Comparison of ENCODE assay signal across 24 cellular contexts in the genomic region with DNA sequence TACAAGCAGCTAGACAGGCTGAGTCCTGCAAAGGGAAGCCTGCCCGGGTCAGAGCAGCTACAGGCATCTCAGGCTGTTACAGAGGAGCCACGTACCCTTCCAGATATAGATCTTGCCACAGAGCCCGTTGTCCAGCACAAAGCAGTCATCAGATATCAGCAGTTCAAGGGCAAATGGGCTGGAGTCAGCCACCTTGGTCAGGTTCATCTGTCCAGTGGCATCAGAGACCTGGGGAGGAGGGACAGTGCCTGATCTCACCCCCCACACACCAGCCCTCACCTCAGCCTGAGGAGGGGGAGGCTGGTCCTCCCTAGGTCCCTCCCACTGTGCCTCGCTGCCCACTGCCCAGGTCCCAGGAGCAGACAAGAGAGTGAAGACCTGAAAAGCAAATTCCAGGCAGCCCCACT. TPM values are rescaled to one million over a fixed set of nuclear protein-coding genes. Genes with fewer than 3 reads are reported as not detected.
DNase-seq lines count a peak whose midpoint lies in the region; ATAC-seq and TF ChIP-seq lines count a peak whose summit lies in the region.
"Had no signal": no experiment of that assay in that cellular context is flagged by ENCODE, and none has a peak within 500 bp of the region (broad histone marks: within the 10 kb centered on the region; RNA-seq: fewer than 3 reads in every experiment).

No MANE protein-coding gene starts in this region.

- TF ChIP-seq POLR2A in thyroid gland (IDR thresholded peaks at IDR 0.05): no peak

- H3K4me2 ChIP-seq in PC-9 (peak overlapping the region; percentile 91), osteoblast (ENCODE audit: insufficient read depth, low read length) (no peak overlapping the region)

- no TSS peak for BruUV-seq in PC-9 (replicated peaks; lab: Mats Ljungman, UMichigan)

- WGBS in thyroid gland, 2 donors: 73 to 82% methylated on average over 2 to 4 of the region's 4 CpGs

- intact Hi-C loops in PC-9 (cut with micrococcal nuclease; ENCODE audit: unreplicated experiment): loop anchor here (1.0 kb wide), 1 partner anchor 12 kb away; the partner anchor contains the start of gene CAPG
- intact Hi-C loops in thyroid gland (cut with DNase I): no loop called here

- DNase-seq in PC-9: no peak
- peak; percentile 56 for DNase-seq in coronary artery (ENCODE audit: low spot score)
- peak; percentile 27 for DNase-seq in osteoblast (ENCODE audit: insufficient read length, low spot score, missing footprints)
- no peak for DNase-seq in thyroid gland
- DNase-seq in NCI-H526 (lab: John Stamatoyannopoulos, UW): no peak
- DNase-seq in iPS-NIHi7 (ENCODE audit: extremely low spot score): no peak
- DNase-seq: activated CD4-positive, CD25-positive, alpha-beta regulatory T cell; activated CD8-positive, alpha-beta T cell treated with anti-CD3 and anti-CD28 coated beads, Interleukin-2, amount 10 ng/mL, durations not matched to agents 7 days and 5 days; activated naive CD4-positive, alpha-beta T cell treated with anti-CD3 and anti-CD28 coated beads for 36 hours; activated T-cell treated with anti-CD3 and anti-CD28 coated beads, Interleukin-2, amount 50 U/mL, for 1 hour; AML-193; DMS79; HCEC 1CT; mesendoderm; naive thymus-derived CD4-positive, alpha-beta T cell; NCI-H1417 treated with DMSO at 0.1 percent for 48 hours; RPMI8226; T1000 had no signal

- ATAC-seq in GM18868 (IDR thresholded peaks at IDR 0.05; ENCODE audit: unreplicated experiment) (no peak), HG03039 (IDR thresholded peaks at IDR 0.05; ENCODE audit: unreplicated experiment) (no peak)
- ATAC-seq: activated CD8-positive, alpha-beta T cell treated with anti-CD3 and anti-CD28 coated beads, Interleukin-2, amount 10 ng/mL, durations not matched to agents 7 days and 5 days; gastrocnemius medialis had no signal

- CTCF ChIA-PET in PC-9 (lab: Charles Lee): no interaction called here

- POLR2A ChIA-PET in PC-9 (lab: Charles Lee; ENCODE audit: unreplicated experiment): no interaction called here

- H3K79me2 ChIP-seq in PC-9 (ENCODE audit: low read depth): no peaks in the 10 kb centered on the region
- peaks cover 10% of the 10 kb centered on the region for H3K79me2 ChIP-seq in osteoblast (ENCODE audit: insufficient read depth, low read length)

- H3K4me1 ChIP-seq in PC-9 (replicated peaks; ENCODE audit: insufficient read depth) (peaks cover 32% of the 10 kb centered on the region), osteoblast (ENCODE audit: insufficient read depth, low read length) (peaks cover 12% of the 10 kb centered on the region), thyroid gland (peaks cover 52 to 75% of the 10 kb centered on the region in 2 donors)

- H3K9me2 ChIP-seq in PC-9 (ENCODE audit: insufficient read depth): no peaks in the 10 kb centered on the region

- H3K36me3 ChIP-seq in PC-9 (ENCODE audit: low read depth): 0 out of 2 replicates have a peak, but pooled peaks cover 10% of the 10 kb centered on the region
- H3K36me3 ChIP-seq in osteoblast (ENCODE audit: insufficient read depth, low read length): no peaks in the 10 kb centered on the region
- peaks cover 0 to 7% of the 10 kb centered on the region in 2 donors for H3K36me3 ChIP-seq in thyroid gland
- H3K36me3 ChIP-seq: gastrocnemius medialis, right lobe of liver had no signal

- H3K27ac ChIP-seq in PC-9: peak overlapping the region; percentile 75
- H3K27ac ChIP-seq in coronary artery: peak overlapping the region in 1 of 2 donors; percentile 86
- H3K27ac ChIP-seq in osteoblast (ENCODE audit: low read depth, low read length): no peak overlapping the region
- H3K27ac ChIP-seq in thyroid gland: peak overlapping the region; percentile 95 to 98 (median 96)
- H3K27ac ChIP-seq: gastrocnemius medialis, right lobe of liver had no signal

- H3K4me3 ChIP-seq in PC-9: no peak overlapping the region
- no peak overlapping the region for H3K4me3 ChIP-seq in coronary artery
- H3K4me3 ChIP-seq in osteoblast (ENCODE audit: insufficient read depth, low read length): no peak overlapping the region
- no peak overlapping the region for H3K4me3 ChIP-seq in thyroid gland (replicated peaks in 1 of 3)
- H3K4me3 ChIP-seq: gastrocnemius medialis, right lobe of liver had no signal

- H4K20me1 ChIP-seq in PC-9 (ENCODE audit: insufficient read depth) (no peaks in the 10 kb centered on the region), osteoblast (ENCODE audit: insufficient read depth, low read length) (no peaks in the 10 kb centered on the region)

- peaks cover 27% of the 10 kb centered on the region for H3F3A ChIP-seq in PC-9 (ENCODE audit: insufficient read depth, low read depth)

- no peaks in the 10 kb centered on the region for H3K9me3 ChIP-seq in PC-9 (ENCODE audit: insufficient read depth, low read depth)
- H3K9me3 ChIP-seq in osteoblast (ENCODE audit: low read depth, low read length): no peaks in the 10 kb centered on the region
- H3K9me3 ChIP-seq in thyroid gland: no peaks in the 10 kb centered on the region
- H3K9me3 ChIP-seq: gastrocnemius medialis, right lobe of liver had no signal

- no peaks in the 10 kb centered on the region for H3K27me3 ChIP-seq in PC-9 (ENCODE audit: insufficient read depth, low read depth)
- no peaks in the 10 kb centered on the region for H3K27me3 ChIP-seq in osteoblast (ENCODE audit: insufficient read depth, low read length)
- no peaks in the 10 kb centered on the region for H3K27me3 ChIP-seq in thyroid gland
- H3K27me3 ChIP-seq: gastrocnemius medialis, right lobe of liver had no signal

- no peak for TF ChIP-seq CTCF in PC-9 (conservative IDR thresholded peaks at IDR 0.05)
- no peak for TF ChIP-seq CTCF in coronary artery (IDR thresholded peaks at IDR 0.05)
- TF ChIP-seq CTCF in osteoblast (IDR thresholded peaks at IDR 0.05; ENCODE audit: extremely low read depth, low read depth, low read length): no peak
- TF ChIP-seq CTCF in thyroid gland (IDR thresholded peaks at IDR 0.05): no peak

- no peak overlapping the region for H2AFZ ChIP-seq in PC-9
- no peak overlapping the region for H2AFZ ChIP-seq in osteoblast (ENCODE audit: low read length)

RNA-seq across cellular contexts. Expression of gene CAPG, which starts 12.2 kb away (rescaled TPM):
- total RNA-seq in PC-9 (2021) (417 and 428 TPM in 2 replicates), osteoblast (97.2 and 140 TPM in 2 replicates), thyroid gland (100 to 1,000 TPM; 155 to 257 (median 225) TPM)

RNA-seq across cellular contexts. Expression of gene SH2D6, which starts 20.6 kb away (rescaled TPM):
- total RNA-seq in PC-9 (2021) (2.3 TPM in 2 replicates), osteoblast (under 0.01 TPM in 1 of 2 replicates, not detected in the other), thyroid gland (1 to 10 TPM; 1.6 to 9.0 (median 4.1) TPM)
- total RNA-seq: cardiac septum, epithelial cell of proximal tubule had no signal

RNA-seq across cellular contexts. Expression of gene ELMOD3, which starts 43.4 kb away (rescaled TPM):
- total RNA-seq in PC-9 (2021) (16.4 and 18.1 TPM in 2 replicates), osteoblast (20.9 and 22.1 TPM in 2 replicates), thyroid gland (10 to 100 TPM; 23.4 to 34.5 (median 31.4) TPM)

RNA-seq across cellular contexts. Expression of gene RETSAT, which starts 43.6 kb away (rescaled TPM):
- 52.1 and 57.8 TPM in 2 replicates for total RNA-seq in PC-9 (2021)
- 41.6 and 62.5 TPM in 2 replicates for total RNA-seq in osteoblast
- total RNA-seq in thyroid gland: 100 to 1,000 TPM in 3 of 4 donors, 10 to 100 TPM in 1; 88.2 to 253 (median 182) TPM

Comparison
In these comparisons a context has a peak if more than half of its experiments do, and no peak if none do; other contexts are left out.
1. DNase-seq: peak in coronary artery (single experiment) and osteoblast (single experiment); none in PC-9 (0 of 2), thyroid gland (0 of 2), NCI-H526 (0 of 2) and iPS-NIHi7 (single experiment).